ENCODE assay signal across 1 cellular context in the genomic region with DNA sequence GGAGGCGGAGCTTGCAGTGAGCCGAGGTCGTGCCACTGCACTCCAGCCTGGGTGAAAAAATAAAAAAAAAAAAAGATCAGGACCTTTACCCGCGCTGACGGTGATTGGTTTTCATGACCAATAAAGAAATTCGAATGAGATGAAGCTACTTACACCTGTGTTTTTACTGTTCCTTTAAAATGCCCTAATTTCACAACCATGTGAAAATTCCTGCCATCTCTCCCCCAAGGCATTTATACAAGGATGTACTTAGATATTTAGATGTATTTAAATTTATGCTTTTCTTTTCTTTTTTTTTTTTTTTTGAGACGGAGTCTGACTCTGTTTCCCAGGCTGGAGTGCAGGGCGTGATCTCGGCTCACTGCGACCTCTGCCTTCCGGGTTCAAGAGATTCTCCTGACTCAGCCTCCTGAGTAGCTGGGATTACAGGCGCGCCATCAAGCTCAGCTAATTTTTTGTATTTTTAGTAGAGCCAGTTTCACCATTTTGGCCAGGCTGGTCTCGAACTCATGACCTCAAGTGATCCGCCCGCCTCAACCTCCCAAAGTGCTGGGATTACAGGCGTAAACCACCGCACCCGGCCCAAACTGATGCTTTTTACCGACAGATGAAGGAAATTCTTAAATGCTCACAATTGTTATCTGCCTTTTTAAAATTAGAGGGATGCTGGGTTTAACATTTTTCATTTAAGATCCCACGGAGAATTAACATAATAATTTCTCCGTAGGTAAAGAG.
TF ChIP-seq lines count a peak whose summit lies in the region.

No MANE protein-coding gene starts in this region.

TF ChIP-seq in HEK293T, 16 proteins besides CTCF, POLR2A, EP300 and RAD21 (continued from another document):
- TF ChIP-seq ARNT (IDR thresholded peaks at IDR 0.05), result no peak
